8 cellular contexts compared by ENCODE assay signal in the genomic region with DNA sequence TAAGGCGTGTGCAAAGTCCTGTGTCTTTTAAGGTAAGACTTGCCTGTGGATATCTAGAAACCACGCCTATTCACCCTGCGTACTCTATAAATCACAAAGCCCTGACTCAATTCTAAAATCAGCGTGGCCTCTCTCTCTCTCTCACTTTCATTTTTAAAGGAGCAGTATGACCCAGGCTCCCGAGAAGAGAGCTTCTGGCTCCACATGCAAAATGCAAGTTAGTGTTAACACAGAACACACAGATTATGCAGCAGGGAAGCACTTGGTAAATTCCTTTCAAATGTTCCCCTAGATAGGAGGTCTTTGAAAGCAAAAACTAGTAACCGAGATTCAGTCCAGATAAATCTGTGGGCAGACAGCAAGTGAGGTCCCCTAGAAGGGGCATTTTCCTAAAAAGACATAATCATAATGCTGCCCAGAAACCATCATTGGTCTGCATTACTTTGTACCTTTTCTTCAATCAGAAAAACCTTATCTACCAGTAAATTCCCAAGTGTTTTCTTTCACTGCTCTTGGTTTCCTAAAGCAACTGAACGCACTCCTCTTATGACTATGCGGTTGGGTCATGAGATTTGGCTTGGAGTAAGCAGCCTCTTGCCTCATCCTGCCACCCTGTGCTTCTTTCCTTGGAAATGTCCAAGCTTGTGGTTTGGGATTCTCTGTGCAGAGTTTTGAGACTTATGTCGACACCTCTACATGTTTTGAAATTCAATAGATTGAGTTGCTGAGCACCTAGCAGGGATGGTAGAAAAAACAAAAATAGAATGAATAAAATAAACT. TPM values are rescaled to one million over a fixed set of nuclear protein-coding genes. Genes with fewer than 3 reads are reported as not detected.
A peak's percentile ranks its signal among the peaks of the same experiment; 100 is the strongest.
DNase-seq lines count a peak whose midpoint lies in the region; ATAC-seq, FAIRE-seq and TF ChIP-seq lines count a peak whose summit lies in the region.

No MANE protein-coding gene starts in this region.

- WGBS in K562 (ENCODE audit: insufficient coverage, low coverage, missing lambda C conversion rate), result 3% methylated on average over 9 of the region's 9 CpGs

- H3K9me3 ChIP-seq in MG63 (no peaks in the 10 kb centered on the region), K562 (replicated peaks; ENCODE audit: control insufficient read depth, insufficient read depth, low read depth, low read length) (no peaks in the 10 kb centered on the region)

- no peak for FAIRE-seq in K562 (lab: Jason Lieb, UNC)

- TF ChIP-seq RAD21 in K562 (CRISPR knock-in tag; conservative IDR thresholded peaks at IDR 0.05 in 1 of 2, IDR thresholded peaks at IDR 0.05 in 1 of 2), result no peak

- H3K4me2 ChIP-seq in K562 (ENCODE audit: insufficient read depth, low read length), result no peak overlapping the region

- in situ Hi-C loops in K562 (cut with MboI), result no loop called here

- no peaks in the 10 kb centered on the region for H3K36me3 ChIP-seq in MG63
- H3K36me3 ChIP-seq in K562 (ENCODE audit: control insufficient read depth, insufficient read depth, low read length), result no peaks in the 10 kb centered on the region

- DNase-seq in GOT3 (lab: John Stamatoyannopoulos, UW), result peak; percentile 22
- peak; percentile 78 for DNase-seq in MG63
- no peak for DNase-seq in K562 (ENCODE audit: extremely low read depth in 1 of 4, low spot score in 3 of 4)
- peak; percentile 73 for DNase-seq in kidney glomerular epithelial cell (lab: John Stamatoyannopoulos, UW)
- DNase-seq in stimulated activated CD4-positive, alpha-beta T cell treated with anti-CD3 and anti-CD28 coated beads, TNF-alpha, amount 100 ng/mL, for 48 hours (ENCODE audit: low read depth in 3 of 3), result peak in 2 of 3 donors; percentile 11 to 15
- no peak for DNase-seq in ecto neural progenitor cell (ENCODE audit: low spot score)
- DNase-seq in NCI-H146 treated with DMSO at 0.1 percent for 48 hours (lab: John Stamatoyannopoulos, UW; ENCODE audit: unreplicated experiment), result no peak

- H3K4me1 ChIP-seq in K562 (replicated peaks in 1 of 2; ENCODE audit: control insufficient read depth in 2 of 2, insufficient read depth in 2 of 2, low read length in 2 of 2), result no peaks in the 10 kb centered on the region; a peak in 1 of 5 replicates

- POLR2A ChIA-PET in K562 (lab: Yijun Ruan, JAX), result interaction anchor here (0.6 kb wide), 1 partner anchor 1769 kb away, joined by 3 read pairs; no protein-coding TSS in a partner anchor

- TF ChIP-seq EP300 in K562 (IDR thresholded peaks at IDR 0.05; ENCODE audit: low read length), result no peak

- no peak overlapping the region for H3K9ac ChIP-seq in K562 (ENCODE audit: insufficient read depth in 1 of 2, low read depth in 2 of 2, low read length in 2 of 2)

- peak; percentile 99 for ATAC-seq in GM18502 (IDR thresholded peaks at IDR 0.05; ENCODE audit: poor library complexity, unreplicated experiment)
- peak; percentile 66 for ATAC-seq in K562

- no peaks in the 10 kb centered on the region for H3K27me3 ChIP-seq in MG63
- H3K27me3 ChIP-seq in K562 (ENCODE audit: control insufficient read depth in 2 of 2, insufficient read depth in 2 of 2, low read length in 2 of 2), result no peaks in the 10 kb centered on the region

- intact Hi-C loops in K562 (cut with micrococcal nuclease), result loop anchor here (10.0 kb wide), 1 partner anchor 243 kb away; no protein-coding TSS in a partner anchor

- BruUV-seq in K562 (replicated peaks; lab: Mats Ljungman, UMichigan), result no TSS peak

- H3K4me3 ChIP-seq in MG63 (peak overlapping the region; percentile 39), K562 (no peak overlapping the region)

- H2AFZ ChIP-seq in K562 (ENCODE audit: low read depth, low read length), result no peak overlapping the region; the same call in 1 of the 2 replicates

- H4K20me1 ChIP-seq in K562 (replicated peaks; ENCODE audit: control insufficient read depth, insufficient read depth, low read length), result no peaks in the 10 kb centered on the region

- no peak for TF ChIP-seq CTCF in K562 (IDR thresholded peaks at IDR 0.05 in 2 of 3, conservative IDR thresholded peaks at IDR 0.05 in 1 of 3; ENCODE audit: insufficient read depth in 2 of 3, low read depth in 1 of 3, low read length in 3 of 3)

- H3K79me2 ChIP-seq in K562 (ENCODE audit: control insufficient read depth, insufficient read depth, low read length), result no peaks in the 10 kb centered on the region

- CTCF ChIA-PET in K562 (lab: Yijun Ruan, JAX; ENCODE audit: low intra/inter-chr PET ratio), result no interaction called here

- no peaks in the 10 kb centered on the region for H3K9me1 ChIP-seq in K562 (ENCODE audit: control insufficient read depth, insufficient read depth, low read length)

- no peak for TF ChIP-seq POLR2A in K562 (conservative IDR thresholded peaks at IDR 0.05)

- no peak overlapping the region for H3K27ac ChIP-seq in K562 (ENCODE audit: extremely low read depth, low read depth, low read length)

TF ChIP-seq in K562, 482 proteins besides CTCF, POLR2A, EP300 and RAD21 (continues in another document):
- TF ChIP-seq MEIS2 (IDR thresholded peaks at IDR 0.05; ENCODE audit: partially characterized antibody) (peak; percentile 92), ZFP91 (CRISPR knock-in tag; IDR thresholded peaks at IDR 0.05) (0 out of 2 replicates have a peak, but pooled peaks have one; percentile 68), ZNF766 (CRISPR knock-in tag; conservative IDR thresholded peaks at IDR 0.05) (no peak), PPARD (CRISPR knock-in tag; IDR thresholded peaks at IDR 0.05) (no peak), CEBPG (CRISPR knock-in tag; IDR thresholded peaks at IDR 0.05) (no peak), CEBPG (tag; conservative IDR thresholded peaks at IDR 0.05 in 1 of 2, IDR thresholded peaks at IDR 0.05 in 1 of 2) (peak in 1 of 2 experiments; percentile 26; a peak in 1 of 4 replicates), ASH1L (IDR thresholded peaks at IDR 0.05; ENCODE audit: borderline replicate concordance, low read depth, partially characterized antibody) (no peak), JUND (IDR thresholded peaks at IDR 0.05; ENCODE audit: borderline replicate concordance, low read depth, low read length) (0 out of 2 replicates have a peak, but pooled peaks have one; percentile 7), JUND (tag; IDR thresholded peaks at IDR 0.05; ENCODE audit: borderline replicate concordance, low read depth, low read length) (no peak), ZNF830 (CRISPR knock-in tag; IDR thresholded peaks at IDR 0.05) (no peak), SNIP1 (IDR thresholded peaks at IDR 0.05; ENCODE audit: low read depth) (no peak), IRF2 (CRISPR knock-in tag; IDR thresholded peaks at IDR 0.05) (no peak), POU5F1 (IDR thresholded peaks at IDR 0.05; ENCODE audit: borderline replicate concordance, low read depth, low read length, partially characterized antibody) (no peak), POLR2AphosphoS5 (IDR thresholded peaks at IDR 0.05; ENCODE audit: control insufficient read depth, insufficient read depth, low read depth, low read length) (no peak), RBM17 (IDR thresholded peaks at IDR 0.05; ENCODE audit: borderline replicate concordance, low read depth, low read length) (no peak), CXXC5 (CRISPR knock-in tag; IDR thresholded peaks at IDR 0.05) (peak; percentile 56), SRF (CRISPR knock-in tag; IDR thresholded peaks at IDR 0.05) (no peak), E2F3 (CRISPR knock-in tag; IDR thresholded peaks at IDR 0.05) (no peak), DMBX1 (CRISPR knock-in tag; IDR thresholded peaks at IDR 0.05; ENCODE audit: borderline replicate concordance) (no peak), RHOXF2B (CRISPR knock-in tag; conservative IDR thresholded peaks at IDR 0.05) (no peak)

RNA-seq across cellular contexts. Expression of gene KCNJ2, which starts 31.7 kb away (rescaled TPM):
- total RNA-seq in MG63 (2014; rRNA removed; shearing (Covaris generic); ENCODE audit: low replicate concordance), result 8.1 and 12.8 TPM in 2 replicates
- total RNA-seq in K562 (2011; cell fraction: chromatin; rRNA removed; ENCODE audit: low replicate concordance), result 0.12 TPM in 1 of 2 replicates, not detected in the other
- not detected in 2 replicates for total RNA-seq in K562 (2011; cell fraction: nucleolus; rRNA removed)
- not detected in 2 replicates for total RNA-seq in K562 (2011; cell fraction: nucleoplasm; rRNA removed)
- total RNA-seq in K562 (2014; rRNA removed), result not detected in 2 replicates
- total RNA-seq in K562 (2014; rRNA removed; fragmentation: Illumina TruSeq; extraction: Trizol), result not detected in 2 replicates
- total RNA-seq in K562 (2015; rRNA removed; fragmentation: Illumina TruSeq; extraction: Trizol), result not detected in 2 replicates
- not detected in 2 replicates for total RNA-seq in K562 (2021)
- polyA plus RNA-seq in K562 (2011; rRNA removed), result not detected in 2 replicates
- not detected in 2 replicates for polyA plus RNA-seq in K562 (2011; cell fraction: cytosol; rRNA removed)
- not detected in 2 replicates for polyA plus RNA-seq in K562 (2011; cell fraction: nucleus; rRNA removed)
- not detected in 2 replicates for polyA plus RNA-seq in K562 (2012)
- polyA plus RNA-seq in K562 (2014; fragmentation: Illumina TruSeq; extraction: Trizol), result not detected in 2 replicates
- polyA plus RNA-seq in K562 (2014; fragmentation: Nextera tagmentation; extraction: Ambion mirVana), result not detected
- not detected in 2 replicates for polyA plus RNA-seq in K562 (2014; rRNA removed)
- polyA minus RNA-seq in K562 (2011; rRNA and poly(A)+ RNA removed), result 0.04 TPM in 1 of 2 replicates, not detected in the other
- polyA minus RNA-seq in K562 (2011; cell fraction: cytosol; rRNA and poly(A)+ RNA removed), result not detected in 2 replicates
- not detected in 2 replicates for polyA minus RNA-seq in K562 (2011; cell fraction: nucleus; rRNA and poly(A)+ RNA removed)

Comparison
In these comparisons a context has a peak if more than half of its experiments do, and no peak if none do; other contexts are left out.
1. DNase-seq: peak in GOT3 (single experiment), MG63 (single experiment), kidney glomerular epithelial cell (single experiment) and stimulated activated CD4-positive, alpha-beta T cell treated with anti-CD3 and anti-CD28 coated beads, TNF-alpha, amount 100 ng/mL, for 48 hours (2 of 3); none in K562 (0 of 4), ecto neural progenitor cell (single experiment) and NCI-H146 treated with DMSO at 0.1 percent for 48 hours (single experiment).